8 cellular contexts compared by ENCODE assay signal in the genomic region with DNA sequence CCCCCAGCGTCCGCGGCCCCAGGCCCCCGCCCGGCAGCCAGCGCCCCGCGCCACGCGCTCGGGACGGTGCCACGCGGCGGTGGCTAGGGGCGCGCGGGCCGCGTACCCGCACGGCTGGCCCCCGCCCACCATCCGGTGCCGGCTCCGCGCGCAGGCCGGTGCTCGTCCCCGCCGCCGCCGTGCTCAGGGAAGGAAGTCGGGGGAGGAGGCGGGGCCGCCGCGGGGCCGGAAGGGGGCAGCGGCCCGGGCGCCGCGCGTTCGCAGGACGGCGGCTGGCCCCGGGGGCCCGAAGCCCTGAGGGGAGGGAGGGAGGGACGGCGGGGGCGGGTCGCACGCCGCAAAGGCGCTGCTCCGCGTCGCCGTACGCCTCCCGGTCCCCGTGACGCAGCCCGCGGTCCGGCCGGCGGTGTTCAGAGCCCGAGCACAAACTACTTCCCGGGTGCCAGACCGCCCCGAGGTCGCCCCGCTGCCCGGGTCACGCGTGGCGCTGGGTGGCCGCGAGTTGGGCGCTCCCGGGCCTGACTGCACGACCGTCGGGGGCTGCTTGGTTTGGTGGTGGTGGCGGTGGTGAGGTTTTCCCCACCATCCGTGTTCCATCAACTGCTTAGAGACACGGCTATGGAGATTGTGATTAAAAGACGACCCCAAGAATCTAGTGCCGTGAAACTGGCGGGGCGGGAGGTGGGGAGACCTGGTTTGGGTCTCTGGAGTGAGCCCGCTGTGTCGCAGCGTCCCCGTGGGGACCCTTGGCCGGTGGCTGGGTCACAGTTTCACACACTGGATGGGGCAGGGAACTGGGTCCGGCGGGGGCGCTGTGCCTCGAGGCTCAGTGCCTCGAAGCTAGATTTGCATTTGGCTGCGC. TPM values are rescaled to one million over a fixed set of nuclear protein-coding genes. Genes with fewer than 3 reads are reported as not detected.
A peak's percentile ranks its signal among the peaks of the same experiment; 100 is the strongest.
DNase-seq lines count a peak whose midpoint lies in the region; ATAC-seq, FAIRE-seq and TF ChIP-seq lines count a peak whose summit lies in the region.

A gene (minus strand): TSS at position 205 of the 862 bp plus-strand sequence. CDS start 1,818 bp downstream, outside the sequence.

- H2BK5ac ChIP-seq in H1 (ENCODE audit: low read depth, low read length) = peak within 1 kb of the TSS; percentile 92; the same call in 1 of the 2 replicates

- H3K4me2 ChIP-seq in H1 (ENCODE audit: insufficient read depth in 1 of 2, low read depth in 2 of 2, low read length in 2 of 2) = peak within 1 kb of the TSS; percentile 68 to 95

- H3K14ac ChIP-seq in H1 (ENCODE audit: insufficient read length) = no peak within 1 kb of the TSS

- H3K9ac ChIP-seq in H1 (replicated peaks in 1 of 4; ENCODE audit: extremely low read depth in 1 of 4, low read depth in 3 of 4, low read length in 3 of 4) = peak within 1 kb of the TSS; percentile 39 to 86 (median 70); a peak in 6 of 7 replicates

- H4K8ac ChIP-seq in H1 (ENCODE audit: extremely low read depth, insufficient read depth, low read length) = peak within 1 kb of the TSS; percentile 96

- peak within 1 kb of the TSS; percentile 61; the same call in 1 of the 2 replicates for H3K18ac ChIP-seq in H1 (ENCODE audit: extremely low read depth, low read length)

- H3K9me3 ChIP-seq in AG04450 (ENCODE audit: control insufficient read depth, insufficient read depth, low read length) (no peaks in the 10 kb centered on the region), H1 (ENCODE audit: insufficient read depth in 2 of 2, low read depth in 1 of 2, low read length in 1 of 2) (no peaks in the 10 kb centered on the region), mesodermal cell (ENCODE audit: control insufficient read depth, low read length) (no peaks in the 10 kb centered on the region)

- no peak within 1 kb of the TSS for H2BK20ac ChIP-seq in H1 (ENCODE audit: low read length)

- no peaks in the 10 kb centered on the region for H3K79me1 ChIP-seq in H1 (ENCODE audit: low read depth, low read length)

- H2BK120ac ChIP-seq in H1 (replicated peaks; ENCODE audit: low read depth, low read length) = no peak within 1 kb of the TSS

- TF ChIP-seq EP300 in H1 (IDR thresholded peaks at IDR 0.05; ENCODE audit: borderline replicate concordance in 1 of 2, low read depth in 2 of 2, low read length in 2 of 2) = no peak

- ATAC-seq in GM18517 (IDR thresholded peaks at IDR 0.05; ENCODE audit: unreplicated experiment) = peak; percentile 89
- peak; percentile 87 for ATAC-seq in HG03045 (IDR thresholded peaks at IDR 0.05; ENCODE audit: unreplicated experiment)

- H2BK15ac ChIP-seq in H1 (ENCODE audit: low read length) = no peak within 1 kb of the TSS

- TF ChIP-seq POLR2A in H1 (IDR thresholded peaks at IDR 0.05; ENCODE audit: control extremely low read depth in 1 of 2, low read depth in 2 of 2, low read length in 2 of 2) = no peak; a peak in 1 of 3 replicates

- DNase-seq in AG04450 (ENCODE audit: low read depth, low spot score) = no peak
- peak; percentile 88 for DNase-seq in NCI-H69 (lab: John Stamatoyannopoulos, UW)
- peak; percentile 48 to 68 (median 50) for DNase-seq in activated CD8-positive, alpha-beta memory T cell treated with anti-CD3 and anti-CD28 coated beads for 48 hours (ENCODE audit: low read depth in 2 of 3, low spot score in 2 of 3)
- DNase-seq in H1 (ENCODE audit: low read depth in 1 of 2, low spot score in 2 of 2) = peak in 1 of 2 experiments; percentile 74
- DNase-seq in stimulated activated CD8-positive, alpha-beta memory T cell treated with anti-CD3 and anti-CD28 coated beads, Interleukin-15, amount 100 ng/mL, for 48 hours (ENCODE audit: low read depth in 2 of 2) = peak; percentile 72 to 76

- peak within 1 kb of the TSS; percentile 75 for H2AFZ ChIP-seq in H1 (ENCODE audit: low read length)

- peak; percentile 48 for TF ChIP-seq CTCF in AG04450 (IDR thresholded peaks at IDR 0.05; ENCODE audit: low read depth, low read length)
- peak; percentile 31 to 49 (median 32) for TF ChIP-seq CTCF in H1 (IDR thresholded peaks at IDR 0.05; ENCODE audit: control extremely low read depth in 1 of 3, insufficient read depth in 1 of 3, low read depth in 1 of 3, low read length in 3 of 3)

- H2AK5ac ChIP-seq in H1 (ENCODE audit: low read depth, low read length) = no peak within 1 kb of the TSS

- H3K4me1 ChIP-seq in H1 (replicated peaks in 1 of 4; ENCODE audit: control insufficient read depth in 3 of 4, insufficient read depth in 4 of 4, low read length in 3 of 4) = peaks cover 2 to 7% (median 4%) of the 10 kb centered on the region in 4 experiments; a peak in 6 of 7 replicates
- peaks cover 35% of the 10 kb centered on the region for H3K4me1 ChIP-seq in mesodermal cell (ENCODE audit: control insufficient read depth, insufficient read depth, low read length, poor library complexity, severe bottlenecking)

- H4K20me1 ChIP-seq in H1 (replicated peaks in 1 of 2; ENCODE audit: control insufficient read depth in 1 of 2, insufficient read depth in 2 of 2, low read length in 2 of 2) = no peaks in the 10 kb centered on the region

- 0 out of 4 replicates have a peak, but pooled peaks cover 0 to 4% of the 10 kb centered on the region in 2 experiments for H3K79me2 ChIP-seq in H1 (ENCODE audit: control insufficient read depth in 1 of 2, insufficient read depth in 2 of 2, low read length in 2 of 2)

- H2BK12ac ChIP-seq in H1 (ENCODE audit: low read depth, low read length) = peak within 1 kb of the TSS; percentile 39; the same call in 1 of the 2 replicates

- H3K23me2 ChIP-seq in H1 (ENCODE audit: low read depth, low read length) = peaks cover 4% of the 10 kb centered on the region; the same call in 1 of the 2 replicates

- H3K27me3 ChIP-seq in AG04450 (ENCODE audit: control insufficient read depth, insufficient read depth, low read length) (no peaks in the 10 kb centered on the region), H1 (replicated peaks in 1 of 4; ENCODE audit: control insufficient read depth in 3 of 4, extremely low read depth in 1 of 4, insufficient read depth in 3 of 4, low read length in 3 of 4) (peaks cover 0 to 3% (median 0%) of the 10 kb centered on the region in 4 experiments; a peak in 3 of 7 replicates)

- H3K56ac ChIP-seq in H1 (replicated peaks; ENCODE audit: insufficient read length, low read depth, low read length) = peak within 1 kb of the TSS; percentile 40

- peak within 1 kb of the TSS; percentile 47 for H4K5ac ChIP-seq in H1 (ENCODE audit: insufficient read length, low read depth, low read length)

- peaks cover 3 to 21% (median 13%) of the 10 kb centered on the region in 4 experiments; a peak in 7 of 8 replicates for H3K36me3 ChIP-seq in H1 (ENCODE audit: control insufficient read depth in 2 of 4, insufficient read depth in 4 of 4, low read length in 3 of 4)
- H3K36me3 ChIP-seq in mesodermal cell (ENCODE audit: control insufficient read depth, insufficient read depth, low read length) = peaks cover 27% of the 10 kb centered on the region

- CTCF ChIA-PET in AG04450 (lab: Charles Lee) (interaction anchor here (1.0 kb wide), 1 partner anchor 10 kb away, joined by 4 read pairs; no protein-coding TSS in a partner anchor), H1 (lab: Charles Lee; ENCODE audit: partially characterized antibody) (interaction anchor here (0.7 to 1.6 kb wide), 6 partner anchors 7 to 93 kb away, joined by 3 to 8 read pairs (median 3); no protein-coding TSS in a partner anchor)

- WGBS in H1 (ENCODE audit: extremely low coverage in 1 of 2, insufficient coverage in 1 of 2, insufficient read length in 1 of 2, insufficient replicate concordance in 2 of 2, low coverage in 1 of 2, low lambda C conversion rate in 2 of 2, missing lambda C conversion rate in 1 of 2), 2 experiments = 2% methylated on average over 34 of the region's 106 CpGs; no CpG with 5 or more reads in 1 of the 2 experiments
- WGBS in mesodermal cell (ENCODE audit: insufficient coverage in 2 of 2), 2 experiments = 1 to 4% methylated on average over 27 to 69 of the region's 106 CpGs

- peak; percentile 62 for FAIRE-seq in H1 (lab: Jason Lieb, UNC)

- POLR2A ChIA-PET in AG04450 (lab: Yijun Ruan, JAX) = interaction anchor here (1.0 to 1.1 kb wide), 2 partner anchors 12 to 181 kb away, joined by 3 to 9 read pairs; a partner anchor contains a TSS
- POLR2A ChIA-PET in H1 (lab: Charles Lee; ENCODE audit: partially characterized antibody) = interaction anchor here (1.3 kb wide), 1 partner anchor 22 kb away, joined by 3 read pairs; no protein-coding TSS in a partner anchor

- peak within 1 kb of the TSS; percentile 78 for H4K91ac ChIP-seq in H1 (replicated peaks; ENCODE audit: insufficient read length, low read length)

- TF ChIP-seq RAD21 in H1 (IDR thresholded peaks at IDR 0.05 in 1 of 2, conservative IDR thresholded peaks at IDR 0.05 in 1 of 2; ENCODE audit: low read depth in 2 of 2, low read length in 2 of 2) = no peak; a peak in 1 of 4 replicates

- H3K4me3 ChIP-seq in AG04450 (ENCODE audit: low read depth, low read length) = peak within 1 kb of the TSS; percentile 69
- H3K4me3 ChIP-seq in H1 (ENCODE audit: extremely low read depth in 1 of 4, insufficient read depth in 2 of 4, low read depth in 3 of 4, low read length in 4 of 4) = peak within 1 kb of the TSS; percentile 42 to 74 (median 71)
- H3K4me3 ChIP-seq in mesodermal cell (ENCODE audit: extremely low read depth, insufficient read depth, low read length, poor library complexity, severe bottlenecking) = peak within 1 kb of the TSS; percentile 52

- no peak within 1 kb of the TSS for H3K23ac ChIP-seq in H1 (ENCODE audit: insufficient read length)

- H3K4ac ChIP-seq in H1 (replicated peaks; ENCODE audit: insufficient read length, low read depth, low read length) = no peak within 1 kb of the TSS

- H3K27ac ChIP-seq in AG04450 (ENCODE audit: low read depth, low read length) = peak within 1 kb of the TSS; percentile 84
- H3K27ac ChIP-seq in H1 (ENCODE audit: low read depth, low read length) = no peak within 1 kb of the TSS; the same call in 1 of the 2 replicates
- H3K27ac ChIP-seq in mesodermal cell (ENCODE audit: low read depth, low read length, severe bottlenecking) = peak within 1 kb of the TSS; percentile 91

TF ChIP-seq in H1, 55 proteins besides CTCF, POLR2A, EP300 and RAD21 (continues in another document):
- no peak for TF ChIP-seq SP1 (IDR thresholded peaks at IDR 0.05; ENCODE audit: low read depth, low read length)
- TF ChIP-seq TEAD4 (IDR thresholded peaks at IDR 0.05; ENCODE audit: low read depth, low read length) = no peak
- TF ChIP-seq POU5F1 (IDR thresholded peaks at IDR 0.05; ENCODE audit: low read depth, low read length) = no peak

RNA-seq across cellular contexts. Expression of the gene that starts here (rescaled TPM):
- polyA plus RNA-seq in AG04450 (2011; rRNA removed) (183 and 195 TPM in 2 replicates), H1 (2011; rRNA removed) (60.2 and 61.2 TPM in 2 replicates)
- polyA minus RNA-seq in AG04450 (2011; rRNA and poly(A)+ RNA removed) = 88.3 and 91.6 TPM in 2 replicates
- 69.4 and 69.5 TPM in 2 replicates for total RNA-seq in H1 (2021; fragmentation: NEBNext Ultra II Directional; extraction: Animal tissue kit (Norgen Biotek cat#: 25700))
- 55.4 TPM for polyA plus RNA-seq in H1 (2011; cell fraction: cytosol; rRNA removed)
- 55.1 TPM for polyA plus RNA-seq in H1 (2011; cell fraction: nucleus; rRNA removed)
- 56.3 to 75.6 TPM (median 62.9 TPM) in 4 replicates for polyA plus RNA-seq in H1 (2012, experiment 1 of 2)
- 39.2 TPM for polyA plus RNA-seq in H1 (2012, experiment 2 of 2)
- polyA plus RNA-seq in H1 (2013, experiment 1 of 2) = 60.0 TPM
- polyA plus RNA-seq in H1 (2013, experiment 2 of 2) = 61.4 TPM
- polyA minus RNA-seq in H1 (2011; rRNA and poly(A)+ RNA removed) = 41.0 and 75.2 TPM in 2 replicates
- polyA minus RNA-seq in H1 (2011; cell fraction: cytosol; rRNA and poly(A)+ RNA removed) = 24.4 TPM
- 37.3 TPM for polyA minus RNA-seq in H1 (2011; cell fraction: nucleus; rRNA and poly(A)+ RNA removed)
- polyA plus RNA-seq in mesodermal cell (2013, experiment 1 of 2) = 82.1 TPM
- polyA plus RNA-seq in mesodermal cell (2013, experiment 2 of 2) = 82.4 TPM
